In the genomic region with DNA sequence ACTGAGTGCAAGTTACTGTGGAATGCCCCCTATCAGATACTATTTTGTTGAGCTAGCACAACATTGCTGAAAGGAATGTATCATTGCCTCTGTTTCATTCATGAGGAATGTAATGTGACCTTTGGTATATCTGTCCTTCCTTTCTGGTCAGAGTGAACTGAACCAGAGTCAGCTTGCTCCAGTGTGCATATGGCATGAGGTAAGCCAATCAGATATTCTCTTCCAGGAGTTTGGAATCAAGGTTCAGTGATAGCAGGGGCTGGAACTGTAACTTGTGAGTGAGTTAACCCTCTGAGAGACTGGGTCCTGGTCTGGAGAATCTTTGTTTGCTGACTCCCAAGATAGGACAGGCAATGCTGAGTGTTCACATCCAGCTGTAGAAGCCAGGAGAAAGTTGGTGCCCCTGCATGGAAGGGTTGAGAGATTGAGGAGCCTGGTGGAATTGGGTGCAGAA, we compare ENCODE assay signal across 1 cellular context.
TF ChIP-seq lines count a peak whose summit lies in the region.

No MANE protein-coding gene starts in this region.

TF ChIP-seq in HepG2, 621 proteins besides CTCF, POLR2A, EP300 and RAD21 (continued from another document and continues in another):
- TF ChIP-seq CC2D1A (CRISPR knock-in tag; IDR thresholded peaks at IDR 0.05), result no peak
- TF ChIP-seq ARID2 (CRISPR knock-in tag; IDR thresholded peaks at IDR 0.05; ENCODE audit: borderline replicate concordance), result no peak
- no peak for TF ChIP-seq RBFOX2 (IDR thresholded peaks at IDR 0.05; ENCODE audit: low read depth, low read length)
- TF ChIP-seq MTA3 (CRISPR knock-in tag; IDR thresholded peaks at IDR 0.05), result no peak
- TF ChIP-seq, protein P1, sequence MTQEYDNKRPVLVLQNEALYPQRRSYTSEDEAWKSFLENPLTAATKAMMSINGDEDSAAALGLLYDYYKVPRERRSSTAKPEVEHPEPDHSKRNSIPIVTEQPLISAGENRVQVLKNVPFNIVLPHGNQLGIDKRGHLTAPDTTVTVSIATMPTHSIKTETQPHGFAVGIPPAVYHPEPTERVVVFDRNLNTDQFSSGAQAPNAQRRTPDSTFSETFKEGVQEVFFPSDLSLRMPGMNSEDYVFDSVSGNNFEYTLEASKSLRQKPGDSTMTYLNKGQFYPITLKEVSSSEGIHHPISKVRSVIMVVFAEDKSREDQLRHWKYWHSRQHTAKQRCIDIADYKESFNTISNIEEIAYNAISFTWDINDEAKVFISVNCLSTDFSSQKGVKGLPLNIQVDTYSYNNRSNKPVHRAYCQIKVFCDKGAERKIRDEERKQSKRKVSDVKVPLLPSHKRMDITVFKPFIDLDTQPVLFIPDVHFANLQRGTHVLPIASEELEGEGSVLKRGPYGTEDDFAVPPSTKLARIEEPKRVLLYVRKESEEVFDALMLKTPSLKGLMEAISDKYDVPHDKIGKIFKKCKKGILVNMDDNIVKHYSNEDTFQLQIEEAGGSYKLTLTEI (CRISPR knock-in tag; conservative IDR thresholded peaks at IDR 0.05), result no peak
- peak; percentile 34; the same call in 1 of the 2 replicates for TF ChIP-seq TARDBP (CRISPR knock-in tag; IDR thresholded peaks at IDR 0.05)
- no peak for TF ChIP-seq POLR2AphosphoS2 (IDR thresholded peaks at IDR 0.05; ENCODE audit: low read depth, low read length)
- TF ChIP-seq, protein P2, sequence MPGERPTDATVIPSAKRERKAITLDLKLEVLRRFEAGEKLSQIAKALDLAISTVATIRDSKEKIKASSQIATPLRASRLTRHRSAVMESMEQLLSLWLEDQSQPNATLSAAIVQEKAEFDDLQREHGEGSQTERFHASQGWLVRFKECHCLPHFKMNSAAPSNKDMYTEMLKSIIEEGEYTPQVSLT (CRISPR knock-in tag; IDR thresholded peaks at IDR 0.05; ENCODE audit: borderline replicate concordance, low read depth), result no peak
- peak; percentile 75; the same call in 1 of the 2 replicates for TF ChIP-seq IRF2 (CRISPR knock-in tag; IDR thresholded peaks at IDR 0.05)
- no peak for TF ChIP-seq SRSF4 (IDR thresholded peaks at IDR 0.05; ENCODE audit: low read depth, low read length, poor library complexity, severe bottlenecking)
- peak; percentile 89 for TF ChIP-seq MED1 (CRISPR knock-in tag; IDR thresholded peaks at IDR 0.05)
- TF ChIP-seq TRAFD1 (CRISPR knock-in tag; IDR thresholded peaks at IDR 0.05; ENCODE audit: borderline replicate concordance), result no peak
- TF ChIP-seq KLF15 (CRISPR knock-in tag; IDR thresholded peaks at IDR 0.05; ENCODE audit: borderline replicate concordance), result no peak
- TF ChIP-seq PHB2 (IDR thresholded peaks at IDR 0.05; ENCODE audit: partially characterized antibody), result no peak
- TF ChIP-seq ZNF510 (CRISPR knock-in tag; IDR thresholded peaks at IDR 0.05; ENCODE audit: low read depth), result no peak
- peak; percentile 19 for TF ChIP-seq SKI (IDR thresholded peaks at IDR 0.05; ENCODE audit: partially characterized antibody)
- TF ChIP-seq ZNF768 (CRISPR knock-in tag; IDR thresholded peaks at IDR 0.05), result no peak
- TF ChIP-seq ZNF292 (CRISPR knock-in tag; IDR thresholded peaks at IDR 0.05; ENCODE audit: borderline replicate concordance, low read depth), result peak; percentile 85; the same call in 1 of the 2 replicates
- TF ChIP-seq HNF1B (CRISPR knock-in tag; IDR thresholded peaks at IDR 0.05), result peak; percentile 59; the same call in 1 of the 2 replicates
- no peak for TF ChIP-seq ZNF766 (CRISPR knock-in tag; IDR thresholded peaks at IDR 0.05; ENCODE audit: borderline replicate concordance)
- TF ChIP-seq ZNF83 (CRISPR knock-in tag; IDR thresholded peaks at IDR 0.05; ENCODE audit: borderline replicate concordance), result no peak
- TF ChIP-seq NFKB2 (CRISPR knock-in tag; IDR thresholded peaks at IDR 0.05; ENCODE audit: borderline replicate concordance), result no peak
- TF ChIP-seq RNF2 (conservative IDR thresholded peaks at IDR 0.05; ENCODE audit: low read depth), result no peak
- TF ChIP-seq ZNF143 (CRISPR knock-in tag; IDR thresholded peaks at IDR 0.05), result no peak
- TF ChIP-seq, protein P3, sequence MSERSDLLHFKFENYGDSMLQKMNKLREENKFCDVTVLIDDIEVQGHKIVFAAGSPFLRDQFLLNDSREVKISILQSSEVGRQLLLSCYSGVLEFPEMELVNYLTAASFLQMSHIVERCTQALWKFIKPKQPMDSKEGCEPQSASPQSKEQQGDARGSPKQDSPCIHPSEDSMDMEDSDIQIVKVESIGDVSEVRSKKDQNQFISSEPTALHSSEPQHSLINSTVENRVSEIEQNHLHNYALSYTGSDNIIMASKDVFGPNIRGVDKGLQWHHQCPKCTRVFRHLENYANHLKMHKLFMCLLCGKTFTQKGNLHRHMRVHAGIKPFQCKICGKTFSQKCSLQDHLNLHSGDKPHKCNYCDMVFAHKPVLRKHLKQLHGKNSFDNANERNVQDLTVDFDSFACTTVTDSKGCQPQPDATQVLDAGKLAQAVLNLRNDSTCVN (CRISPR knock-in tag; IDR thresholded peaks at IDR 0.05; ENCODE audit: borderline replicate concordance), result no peak; the same call in 1 of the 2 replicates
- no peak for TF ChIP-seq ZNF816 (CRISPR knock-in tag; IDR thresholded peaks at IDR 0.05; ENCODE audit: borderline replicate concordance)
- 0 out of 2 replicates have a peak, but pooled peaks have one; percentile 44 for TF ChIP-seq TBX2 (CRISPR knock-in tag; IDR thresholded peaks at IDR 0.05; ENCODE audit: borderline replicate concordance)
- TF ChIP-seq IKZF1 (IDR thresholded peaks at IDR 0.05), result no peak
- no peak for TF ChIP-seq ZNF670 (CRISPR knock-in tag; IDR thresholded peaks at IDR 0.05; ENCODE audit: borderline replicate concordance)
- peak; percentile 59 for TF ChIP-seq NFYB (CRISPR knock-in tag; IDR thresholded peaks at IDR 0.05)
- TF ChIP-seq, protein P4, sequence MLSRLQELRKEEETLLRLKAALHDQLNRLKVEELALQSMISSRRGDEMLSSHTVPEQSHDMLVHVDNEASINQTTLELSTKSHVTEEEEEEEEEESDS (CRISPR knock-in tag; IDR thresholded peaks at IDR 0.05; ENCODE audit: borderline replicate concordance), result no peak
- no peak for TF ChIP-seq ZBTB3 (CRISPR knock-in tag; IDR thresholded peaks at IDR 0.05; ENCODE audit: borderline replicate concordance, low read depth)
- TF ChIP-seq ZC3H4 (CRISPR knock-in tag; IDR thresholded peaks at IDR 0.05; ENCODE audit: borderline replicate concordance), result no peak
- no peak for TF ChIP-seq FLYWCH1 (CRISPR knock-in tag; IDR thresholded peaks at IDR 0.05)
- no peak for TF ChIP-seq ZNF800 (CRISPR knock-in tag; IDR thresholded peaks at IDR 0.05)
- TF ChIP-seq SIN3B (IDR thresholded peaks at IDR 0.05; ENCODE audit: low read length), result no peak
- TF ChIP-seq, protein P5, sequence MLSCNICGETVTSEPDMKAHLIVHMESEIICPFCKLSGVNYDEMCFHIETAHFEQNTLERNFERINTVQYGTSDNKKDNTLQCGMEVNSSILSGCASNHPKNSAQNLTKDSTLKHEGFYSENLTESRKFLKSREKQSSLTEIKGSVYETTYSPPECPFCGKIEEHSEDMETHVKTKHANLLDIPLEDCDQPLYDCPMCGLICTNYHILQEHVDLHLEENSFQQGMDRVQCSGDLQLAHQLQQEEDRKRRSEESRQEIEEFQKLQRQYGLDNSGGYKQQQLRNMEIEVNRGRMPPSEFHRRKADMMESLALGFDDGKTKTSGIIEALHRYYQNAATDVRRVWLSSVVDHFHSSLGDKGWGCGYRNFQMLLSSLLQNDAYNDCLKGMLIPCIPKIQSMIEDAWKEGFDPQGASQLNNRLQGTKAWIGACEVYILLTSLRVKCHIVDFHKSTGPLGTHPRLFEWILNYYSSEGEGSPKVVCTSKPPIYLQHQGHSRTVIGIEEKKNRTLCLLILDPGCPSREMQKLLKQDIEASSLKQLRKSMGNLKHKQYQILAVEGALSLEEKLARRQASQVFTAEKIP (CRISPR knock-in tag; IDR thresholded peaks at IDR 0.05; ENCODE audit: borderline replicate concordance), result no peak
- TF ChIP-seq EED (CRISPR knock-in tag; IDR thresholded peaks at IDR 0.05), result no peak
- no peak for TF ChIP-seq NFE2 (CRISPR knock-in tag; IDR thresholded peaks at IDR 0.05)
- no peak for TF ChIP-seq STAT5B (CRISPR knock-in tag; IDR thresholded peaks at IDR 0.05)
- no peak for TF ChIP-seq ATAD3A (CRISPR knock-in tag; IDR thresholded peaks at IDR 0.05)
- TF ChIP-seq STAG1 (CRISPR knock-in tag; IDR thresholded peaks at IDR 0.05), result no peak
- TF ChIP-seq SALL1 (CRISPR knock-in tag; IDR thresholded peaks at IDR 0.05), result peak; percentile 79
- no peak for TF ChIP-seq MYC (CRISPR knock-in tag; IDR thresholded peaks at IDR 0.05; ENCODE audit: borderline replicate concordance)
- no peak for TF ChIP-seq ZNF616 (CRISPR knock-in tag; IDR thresholded peaks at IDR 0.05; ENCODE audit: low read depth)
- no peak for TF ChIP-seq AGO1 (IDR thresholded peaks at IDR 0.05; ENCODE audit: low read depth, low read length, poor library complexity, severe bottlenecking)
- peak; percentile 53 for TF ChIP-seq ZMYM3 (CRISPR knock-in tag; IDR thresholded peaks at IDR 0.05)
- TF ChIP-seq ZNF232 (CRISPR knock-in tag; IDR thresholded peaks at IDR 0.05; ENCODE audit: borderline replicate concordance), result no peak
- TF ChIP-seq ATM (IDR thresholded peaks at IDR 0.05; ENCODE audit: borderline replicate concordance), result no peak
- no peak for TF ChIP-seq ZEB1 (IDR thresholded peaks at IDR 0.05; ENCODE audit: insufficient replicate concordance, low read depth)
- no peak for TF ChIP-seq PAX8 (CRISPR knock-in tag; IDR thresholded peaks at IDR 0.05; ENCODE audit: borderline replicate concordance)
- no peak for TF ChIP-seq ZNF839 (CRISPR knock-in tag; IDR thresholded peaks at IDR 0.05; ENCODE audit: borderline replicate concordance)
- no peak for TF ChIP-seq ZFP41 (CRISPR knock-in tag; IDR thresholded peaks at IDR 0.05; ENCODE audit: borderline replicate concordance)
- no peak for TF ChIP-seq EZH2 (conservative IDR thresholded peaks at IDR 0.05; ENCODE audit: low read depth, low read length)
- TF ChIP-seq ZNF329 (CRISPR knock-in tag; IDR thresholded peaks at IDR 0.05; ENCODE audit: low read depth), result no peak
- peak; percentile 66 for TF ChIP-seq FOXA3 (CRISPR knock-in tag; IDR thresholded peaks at IDR 0.05)
- no peak for TF ChIP-seq FOXP1 (IDR thresholded peaks at IDR 0.05)
- peak; percentile 37; the same call in 1 of the 2 replicates for TF ChIP-seq FOXP1 (CRISPR knock-in tag; IDR thresholded peaks at IDR 0.05)
- TF ChIP-seq ZFYVE20 (CRISPR knock-in tag; IDR thresholded peaks at IDR 0.05; ENCODE audit: borderline replicate concordance, low read depth), result no peak
- TF ChIP-seq, protein P6, sequence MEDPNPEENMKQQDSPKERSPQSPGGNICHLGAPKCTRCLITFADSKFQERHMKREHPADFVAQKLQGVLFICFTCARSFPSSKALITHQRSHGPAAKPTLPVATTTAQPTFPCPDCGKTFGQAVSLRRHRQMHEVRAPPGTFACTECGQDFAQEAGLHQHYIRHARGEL (CRISPR knock-in tag; IDR thresholded peaks at IDR 0.05), result no peak
- TF ChIP-seq SMARCE1 (IDR thresholded peaks at IDR 0.05; ENCODE audit: borderline replicate concordance), result no peak
